In the genomic region with DNA sequence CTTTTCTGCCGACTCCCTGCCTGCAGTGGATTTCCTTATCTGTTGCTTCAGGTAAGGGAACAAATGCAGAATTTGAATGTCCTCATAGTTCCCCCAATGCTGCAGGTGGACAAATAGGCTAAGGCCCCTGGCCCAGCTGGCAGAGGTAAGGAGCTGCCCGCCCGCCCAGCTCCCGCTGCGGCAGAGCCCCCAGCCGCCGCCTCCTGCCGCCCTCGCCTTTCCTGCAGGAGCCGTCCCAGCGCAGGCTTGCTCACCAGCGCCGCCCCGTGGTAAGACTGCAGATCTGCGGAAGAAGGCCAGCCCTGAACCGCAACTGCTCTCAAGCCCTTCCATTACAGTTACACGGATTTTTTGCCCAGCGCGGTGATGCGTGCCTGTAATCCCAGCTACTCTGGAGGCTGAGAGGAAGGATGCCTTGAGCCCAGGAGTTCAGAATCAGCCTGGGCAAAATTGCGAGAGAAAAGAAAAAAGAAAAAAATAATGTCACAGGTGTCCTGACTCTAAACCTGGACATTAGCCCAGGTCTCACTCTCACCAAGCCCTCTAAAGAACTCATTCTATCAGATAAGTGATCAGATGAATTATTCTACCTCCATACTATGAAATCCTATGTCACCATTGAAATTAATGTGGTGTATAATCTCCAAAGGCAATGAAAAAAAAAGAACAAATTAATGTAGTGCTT, we compare ENCODE assay signal across 8 cellular contexts. TPM values are rescaled to one million over a fixed set of nuclear protein-coding genes. Genes with fewer than 3 reads are reported as not detected.
DNase-seq lines count a peak whose midpoint lies in the region; ATAC-seq and TF ChIP-seq lines count a peak whose summit lies in the region.

No MANE protein-coding gene starts in this region.

- H3K4me2 ChIP-seq in OCI-LY7 (ENCODE audit: low read length): no peak overlapping the region

- H3K79me2 ChIP-seq in OCI-LY7 (ENCODE audit: insufficient read depth, low read depth, low read length): no peaks in the 10 kb centered on the region

- WGBS in esophagus squamous epithelium, 2 donors: 26 to 57% methylated on average over 2 to 5 of the region's 21 CpGs

- no peak overlapping the region for H2AFZ ChIP-seq in OCI-LY7 (ENCODE audit: low read length)

- H3K4me1 ChIP-seq in Caco-2 (no peaks in the 10 kb centered on the region), OCI-LY7 (ENCODE audit: insufficient read depth, low read length, poor library complexity, severe bottlenecking) (no peaks in the 10 kb centered on the region), esophagus squamous epithelium (peaks cover 13 to 54% (median 21%) of the 10 kb centered on the region in 3 donors)

- ATAC-seq in HG03175 (IDR thresholded peaks at IDR 0.05; ENCODE audit: unreplicated experiment): peak; percentile 51
- peak; percentile 65 to 85 for ATAC-seq in naive thymus-derived CD8-positive, alpha-beta T cell
- ATAC-seq in stimulated activated effector memory CD8-positive, alpha-beta T cell treated with anti-CD3 and anti-CD28 coated beads, Interleukin-12 subunit alpha, Interleukin-12 subunit beta, amount 100 ng/mL, for 72 hours: peak; percentile 75
- no peak for ATAC-seq in GM19452 (IDR thresholded peaks at IDR 0.05; ENCODE audit: unreplicated experiment)

- no peak for TF ChIP-seq POLR2A in esophagus squamous epithelium (IDR thresholded peaks at IDR 0.05)

- CTCF ChIA-PET in Caco-2 (lab: Charles Lee) (interaction anchor here (0.6 to 1.7 kb wide), 13 partner anchors 14 to 554 kb away, joined by 3 to 9 read pairs (median 4); a partner anchor contains a TSS), OCI-LY7 (lab: Charles Lee; ENCODE audit: unreplicated experiment) (no interaction called here)

- H3K9me3 Mint-ChIP-seq in Caco-2 (ENCODE audit: unreplicated experiment): no peaks in the 10 kb centered on the region
- H3K9me3 Mint-ChIP-seq in naive thymus-derived CD8-positive, alpha-beta T cell: no peaks in the 10 kb centered on the region
- no peaks in the 10 kb centered on the region for H3K9me3 Mint-ChIP-seq in stimulated activated effector memory CD8-positive, alpha-beta T cell treated with anti-CD3 and anti-CD28 coated beads, Interleukin-12 subunit alpha, Interleukin-12 subunit beta, amount 100 ng/mL, for 72 hours

- peak; percentile 93 to 96 for TF ChIP-seq CTCF in Caco-2 (IDR thresholded peaks at IDR 0.05; ENCODE audit: insufficient read depth in 1 of 2, low read depth in 1 of 2, low read length in 1 of 2, severe bottlenecking in 1 of 2, unreplicated experiment in 1 of 2)
- TF ChIP-seq CTCF in OCI-LY7 (conservative IDR thresholded peaks at IDR 0.05; ENCODE audit: low read length): peak; percentile 93
- peak; percentile 73 to 94 (median 86) for TF ChIP-seq CTCF in esophagus squamous epithelium (IDR thresholded peaks at IDR 0.05)

- H3K36me3 Mint-ChIP-seq in Caco-2 (ENCODE audit: insufficient read depth, unreplicated experiment): no peaks in the 10 kb centered on the region
- H3K36me3 Mint-ChIP-seq in naive thymus-derived CD8-positive, alpha-beta T cell: no peaks in the 10 kb centered on the region
- no peaks in the 10 kb centered on the region for H3K36me3 Mint-ChIP-seq in stimulated activated effector memory CD8-positive, alpha-beta T cell treated with anti-CD3 and anti-CD28 coated beads, Interleukin-12 subunit alpha, Interleukin-12 subunit beta, amount 100 ng/mL, for 72 hours

- intact Hi-C loops in Caco-2 (cut with micrococcal nuclease; ENCODE audit: unreplicated experiment) (loop anchor here (1.0 to 10.0 kb wide), 5 partner anchors 14 to 300 kb away; no protein-coding TSS in a partner anchor), OCI-LY7 (cut with micrococcal nuclease; ENCODE audit: unreplicated experiment) (loop anchor here (1.0 kb wide), 1 partner anchor 299 kb away; no protein-coding TSS in a partner anchor), esophagus squamous epithelium (cut with DNase I) (no loop called here)

- H3K4me3 ChIP-seq in Caco-2 (ENCODE audit: low read depth, low read length) (no peak overlapping the region), OCI-LY7 (ENCODE audit: low read depth, low read length, poor library complexity, severe bottlenecking) (no peak overlapping the region), esophagus squamous epithelium (peak overlapping the region in 1 of 4 donors; percentile 52)

- peak; percentile 63 to 82 for DNase-seq in Caco-2
- peak; percentile 54 for DNase-seq in OCI-LY7 (ENCODE audit: low spot score)
- peak; percentile 81 for DNase-seq in activated T-cell treated with anti-CD3 and anti-CD28 coated beads, Interleukin-2, amount 50 U/mL, for 1 hour
- no peak for DNase-seq in esophagus squamous epithelium (lab: John Stamatoyannopoulos, UW)
- DNase-seq in naive thymus-derived CD8-positive, alpha-beta T cell: peak; percentile 42 to 69 (median 58)
- peak; percentile 73 to 88 for DNase-seq in stimulated activated effector memory CD8-positive, alpha-beta T cell treated with anti-CD3 and anti-CD28 coated beads, Interleukin-12 subunit alpha, Interleukin-12 subunit beta, amount 100 ng/mL, for 72 hours (ENCODE audit: low spot score in 2 of 2)

- H3K4me1 Mint-ChIP-seq in Caco-2 (ENCODE audit: low read depth, unreplicated experiment): peaks cover 10% of the 10 kb centered on the region
- peaks cover 5 to 14% (median 10%) of the 10 kb centered on the region in 4 donors for H3K4me1 Mint-ChIP-seq in naive thymus-derived CD8-positive, alpha-beta T cell
- H3K4me1 Mint-ChIP-seq in stimulated activated effector memory CD8-positive, alpha-beta T cell treated with anti-CD3 and anti-CD28 coated beads, Interleukin-12 subunit alpha, Interleukin-12 subunit beta, amount 100 ng/mL, for 72 hours: peaks cover 8% of the 10 kb centered on the region

- H3K9me2 ChIP-seq in OCI-LY7 (ENCODE audit: insufficient read depth, low read length): no peaks in the 10 kb centered on the region

- H3K27me3 ChIP-seq in Caco-2 (replicated peaks; ENCODE audit: control insufficient read depth, insufficient read depth, low read length) (no peaks in the 10 kb centered on the region), esophagus squamous epithelium (no peaks in the 10 kb centered on the region)

- POLR2A ChIA-PET in Caco-2 (lab: Charles Lee): no interaction called here
- POLR2A ChIA-PET in OCI-LY7 (lab: Charles Lee): interaction anchor here (0.6 kb wide), 1 partner anchor 245 kb away, joined by 3 read pairs; no protein-coding TSS in a partner anchor
- POLR2A ChIA-PET in naive thymus-derived CD8-positive, alpha-beta T cell (lab: Charles Lee): interaction anchor here (0.6 kb wide), 1 partner anchor 214 kb away, joined by 3 read pairs; no protein-coding TSS in a partner anchor

- H3K27ac Mint-ChIP-seq in Caco-2 (ENCODE audit: unreplicated experiment): no peak overlapping the region
- no peak overlapping the region for H3K27ac Mint-ChIP-seq in naive thymus-derived CD8-positive, alpha-beta T cell
- no peak overlapping the region for H3K27ac Mint-ChIP-seq in stimulated activated effector memory CD8-positive, alpha-beta T cell treated with anti-CD3 and anti-CD28 coated beads, Interleukin-12 subunit alpha, Interleukin-12 subunit beta, amount 100 ng/mL, for 72 hours

- H4K20me1 ChIP-seq in OCI-LY7 (ENCODE audit: insufficient read depth, low read length): no peaks in the 10 kb centered on the region; the same call in 1 of the 2 replicates

- no peaks in the 10 kb centered on the region for H3K36me3 ChIP-seq in Caco-2 (ENCODE audit: control insufficient read depth, insufficient read depth, low read length)
- no peaks in the 10 kb centered on the region for H3K36me3 ChIP-seq in OCI-LY7 (ENCODE audit: insufficient read depth, low read length)
- peaks cover 0 to 30% (median 0%) of the 10 kb centered on the region in 3 donors for H3K36me3 ChIP-seq in esophagus squamous epithelium

- peak overlapping the region; percentile 41 for H3K4me3 Mint-ChIP-seq in Caco-2 (ENCODE audit: unreplicated experiment)
- H3K4me3 Mint-ChIP-seq in naive thymus-derived CD8-positive, alpha-beta T cell: peak overlapping the region in 7 of 10 donors; percentile 0 to 53 (median 23)
- H3K4me3 Mint-ChIP-seq in stimulated activated effector memory CD8-positive, alpha-beta T cell treated with anti-CD3 and anti-CD28 coated beads, Interleukin-12 subunit alpha, Interleukin-12 subunit beta, amount 100 ng/mL, for 72 hours: no peak overlapping the region

- no peaks in the 10 kb centered on the region for H3K27me3 Mint-ChIP-seq in Caco-2 (ENCODE audit: insufficient read depth, unreplicated experiment)
- peaks cover 11 to 49% (median 37%) of the 10 kb centered on the region in 5 donors for H3K27me3 Mint-ChIP-seq in naive thymus-derived CD8-positive, alpha-beta T cell

- H3K9me3 ChIP-seq in Caco-2: no peaks in the 10 kb centered on the region
- H3K9me3 ChIP-seq in OCI-LY7 (ENCODE audit: low read length): no peaks in the 10 kb centered on the region
- no peaks in the 10 kb centered on the region for H3K9me3 ChIP-seq in esophagus squamous epithelium

- BruUV-seq in Caco-2 (replicated peaks; lab: Mats Ljungman, UMichigan): no TSS peak
- BruUV-seq in OCI-LY7 (replicated peaks; lab: Mats Ljungman, UMichigan): no TSS peak

- H3K27ac ChIP-seq in OCI-LY7 (ENCODE audit: low read depth, low read length, poor library complexity, severe bottlenecking): no peak overlapping the region
- no peak overlapping the region for H3K27ac ChIP-seq in esophagus squamous epithelium

RNA-seq across cellular contexts. Expression of a gene that starts 51.2 kb away (rescaled TPM):
- 8.9 and 10.0 TPM in 2 replicates for total RNA-seq in Caco-2 (2022)
- total RNA-seq in OCI-LY7 (2014; rRNA removed; shearing (Covaris generic)): not detected in 2 replicates
- total RNA-seq in OCI-LY7 (2022): not detected in 2 replicates
- 1 to 10 TPM in 1 of 4 donors, under 1 TPM in 2, not detected in 1; 0.18 to 1.5 (median 0.50) TPM for total RNA-seq in esophagus squamous epithelium
- not detected for total RNA-seq in naive thymus-derived CD8-positive, alpha-beta T cell
- polyA plus RNA-seq in naive thymus-derived CD8-positive, alpha-beta T cell: not detected
